In genomic region chr3:153970735-153971347, GRCh38 we compare ENCODE assay signal across 9 cellular contexts.
DNase-seq lines count a peak whose midpoint lies in the region; ATAC-seq and TF ChIP-seq lines count a peak whose summit lies in the region.
"Had no signal": no experiment of that assay in that cellular context is flagged by ENCODE, and none has a peak within 500 bp of the region (broad histone marks: within the 10 kb centered on the region; RNA-seq: fewer than 3 reads in every experiment).

No MANE protein-coding gene starts in this region.

- no peak for TF ChIP-seq EP300 in tibial nerve (IDR thresholded peaks at IDR 0.05)

- DNase-seq in NOMO-1 treated with DMSO at 0.1 percent for 48 hours (lab: John Stamatoyannopoulos, UW; ENCODE audit: unreplicated experiment) (peak; percentile 17), NOMO-1 treated with dmso at 0.1 percent for 144 hours (lab: John Stamatoyannopoulos, UW; ENCODE audit: unreplicated experiment) (no peak), OCI-M1 (lab: John Stamatoyannopoulos, UW) (peak; percentile 9), fibroblast of lung (ENCODE audit: low read depth in 2 of 2) (peak; percentile 18 to 64), tibial nerve (ENCODE audit: low spot score in 2 of 2) (no peak), mesenteric fat pad (ENCODE audit: low spot score) (no peak), vagina (ENCODE audit: extremely low spot score in 2 of 2) (no peak)
- DNase-seq: CD4-positive, alpha-beta T cell had no signal

- no peak for ATAC-seq in HG03439 (IDR thresholded peaks at IDR 0.05; ENCODE audit: unreplicated experiment)

- no peaks in the 10 kb centered on the region for H4K20me1 ChIP-seq in fibroblast of lung (ENCODE audit: control insufficient read depth, extremely low read depth, insufficient read depth, low read length)

- WGBS in tibial nerve, 2 donors: 2 to 12% methylated on average over 1 of the region's 1 CpG

- H3K4me1 ChIP-seq in fibroblast of lung (ENCODE audit: control insufficient read depth, extremely low read depth, insufficient read depth, low read length) (no peaks in the 10 kb centered on the region), tibial nerve (peaks cover 0 to 23% (median 3%) of the 10 kb centered on the region in 4 donors), vagina (peaks cover 7% of the 10 kb centered on the region)

- intact Hi-C loops in vagina (cut with DNase I): no loop called here

- H3K27me3 ChIP-seq in fibroblast of lung (ENCODE audit: control insufficient read depth, insufficient read depth, low read length) (no peaks in the 10 kb centered on the region), tibial nerve (no peaks in the 10 kb centered on the region), vagina (no peaks in the 10 kb centered on the region)

- no peak overlapping the region for H3K4me3 ChIP-seq in fibroblast of lung (replicated peaks in 1 of 4; ENCODE audit: control extremely low read depth in 1 of 4, insufficient read depth in 1 of 4, low read depth in 3 of 4, low read length in 4 of 4)
- no peak overlapping the region for H3K4me3 ChIP-seq in tibial nerve
- H3K4me3 ChIP-seq in vagina: no peak overlapping the region

- H3K79me2 ChIP-seq in fibroblast of lung (ENCODE audit: control insufficient read depth, insufficient read depth, low read length): no peaks in the 10 kb centered on the region

- no peak overlapping the region for H3K9ac ChIP-seq in fibroblast of lung (ENCODE audit: insufficient read depth, low read length)

- no peak overlapping the region for H2AFZ ChIP-seq in fibroblast of lung (ENCODE audit: low read length)

- H3K4me2 ChIP-seq in fibroblast of lung (ENCODE audit: extremely low read depth, insufficient read depth, low read length): no peak overlapping the region

- TF ChIP-seq CTCF in fibroblast of lung (conservative IDR thresholded peaks at IDR 0.05 in 1 of 2, IDR thresholded peaks at IDR 0.05 in 1 of 2; ENCODE audit: low read depth in 1 of 2, low read length in 2 of 2): peak; percentile 44 to 74
- peak; percentile 27 to 61 (median 46) for TF ChIP-seq CTCF in tibial nerve (IDR thresholded peaks at IDR 0.05)
- TF ChIP-seq CTCF in vagina (IDR thresholded peaks at IDR 0.05): peak in 1 of 3 experiments; percentile 22

- no peaks in the 10 kb centered on the region for H3K9me3 ChIP-seq in fibroblast of lung (ENCODE audit: control insufficient read depth, insufficient read depth, low read depth, low read length)
- H3K9me3 ChIP-seq in tibial nerve: no peaks in the 10 kb centered on the region
- H3K9me3 ChIP-seq in vagina: no peaks in the 10 kb centered on the region

- TF ChIP-seq POLR2A in tibial nerve (IDR thresholded peaks at IDR 0.05) (no peak), vagina (IDR thresholded peaks at IDR 0.05) (no peak)

- H3K36me3 ChIP-seq in fibroblast of lung (ENCODE audit: control insufficient read depth, insufficient read depth, low read length): no peaks in the 10 kb centered on the region
- H3K36me3 ChIP-seq in tibial nerve: no peaks in the 10 kb centered on the region
- H3K36me3 ChIP-seq in vagina: no peaks in the 10 kb centered on the region

- no peak overlapping the region for H3K27ac ChIP-seq in fibroblast of lung (ENCODE audit: insufficient read depth, low read length)
- no peak overlapping the region for H3K27ac ChIP-seq in tibial nerve
- no peak overlapping the region for H3K27ac ChIP-seq in vagina

Comparison
In these comparisons a context has a peak if more than half of its experiments do, and no peak if none do; other contexts are left out.
1. DNase-seq: peak in NOMO-1 treated with DMSO at 0.1 percent for 48 hours (single experiment), OCI-M1 (single experiment) and fibroblast of lung (2 of 2); none in NOMO-1 treated with dmso at 0.1 percent for 144 hours (single experiment), tibial nerve (0 of 2), mesenteric fat pad (single experiment) and vagina (0 of 2).